1 cellular context compared by ENCODE assay signal in the genomic region with DNA sequence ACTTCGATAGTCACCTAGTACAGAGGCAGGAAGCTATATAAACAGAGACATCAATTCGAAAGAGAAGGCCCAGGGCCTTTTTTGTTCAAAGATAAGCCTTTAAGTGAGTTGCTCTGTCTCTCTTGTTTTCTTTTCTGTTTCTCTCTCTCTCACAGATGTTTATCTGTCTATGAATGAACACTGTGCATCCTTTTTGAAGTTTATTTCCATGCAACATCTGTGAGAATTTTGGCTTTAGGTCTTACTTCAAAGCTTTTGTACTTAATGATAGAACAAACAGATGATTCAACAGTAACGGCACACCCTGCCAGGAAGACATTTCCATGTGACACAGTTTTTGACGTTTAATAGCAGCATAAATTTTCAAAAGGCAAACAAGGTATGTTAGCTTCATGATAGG.
A peak's percentile ranks its signal among the peaks of the same experiment; 100 is the strongest.
TF ChIP-seq lines count a peak whose summit lies in the region.

No MANE protein-coding gene starts in this region.

TF ChIP-seq in HepG2, 621 proteins besides CTCF, POLR2A, EP300 and RAD21 (continued from another document and continues in another):
- TF ChIP-seq ZNF407 (CRISPR knock-in tag; IDR thresholded peaks at IDR 0.05; ENCODE audit: not compliant biosample characterization) = no peak
- TF ChIP-seq FOXA3 (CRISPR knock-in tag; IDR thresholded peaks at IDR 0.05) = peak; percentile 82
- no peak for TF ChIP-seq IRX3 (CRISPR knock-in tag; IDR thresholded peaks at IDR 0.05; ENCODE audit: borderline replicate concordance, low read depth)
- no peak for TF ChIP-seq HHEX (CRISPR knock-in tag; IDR thresholded peaks at IDR 0.05)
- TF ChIP-seq RBM22 (optimal IDR thresholded peaks at IDR 0.05; ENCODE audit: low read length) = no peak
- no peak for TF ChIP-seq ZNF646 (CRISPR knock-in tag; IDR thresholded peaks at IDR 0.05)
- TF ChIP-seq, protein P1, sequence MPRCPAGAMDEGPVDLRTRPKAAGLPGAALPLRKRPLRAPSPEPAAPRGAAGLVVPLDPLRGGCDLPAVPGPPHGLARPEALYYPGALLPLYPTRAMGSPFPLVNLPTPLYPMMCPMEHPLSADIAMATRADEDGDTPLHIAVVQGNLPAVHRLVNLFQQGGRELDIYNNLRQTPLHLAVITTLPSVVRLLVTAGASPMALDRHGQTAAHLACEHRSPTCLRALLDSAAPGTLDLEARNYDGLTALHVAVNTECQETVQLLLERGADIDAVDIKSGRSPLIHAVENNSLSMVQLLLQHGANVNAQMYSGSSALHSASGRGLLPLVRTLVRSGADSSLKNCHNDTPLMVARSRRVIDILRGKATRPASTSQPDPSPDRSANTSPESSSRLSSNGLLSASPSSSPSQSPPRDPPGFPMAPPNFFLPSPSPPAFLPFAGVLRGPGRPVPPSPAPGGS (CRISPR knock-in tag; IDR thresholded peaks at IDR 0.05) = no peak
- no peak for TF ChIP-seq MAFG (CRISPR knock-in tag; IDR thresholded peaks at IDR 0.05)
- TF ChIP-seq PCBP1 (IDR thresholded peaks at IDR 0.05; ENCODE audit: borderline replicate concordance, low read depth, low read length) = no peak
- TF ChIP-seq DNMT1 (CRISPR knock-in tag; IDR thresholded peaks at IDR 0.05) = no peak
- TF ChIP-seq ZBTB7A (CRISPR knock-in tag; IDR thresholded peaks at IDR 0.05) = no peak
- no peak for TF ChIP-seq SOX6 (IDR thresholded peaks at IDR 0.05)
- peak; percentile 70; the same call in 1 of the 2 replicates for TF ChIP-seq SOX6 (CRISPR knock-in tag; IDR thresholded peaks at IDR 0.05)
- TF ChIP-seq NPAS2 (CRISPR knock-in tag; IDR thresholded peaks at IDR 0.05; ENCODE audit: borderline replicate concordance) = no peak
- no peak for TF ChIP-seq CSRNP1 (CRISPR knock-in tag; IDR thresholded peaks at IDR 0.05)
- no peak for TF ChIP-seq ZNF766 (CRISPR knock-in tag; IDR thresholded peaks at IDR 0.05; ENCODE audit: borderline replicate concordance)
- no peak for TF ChIP-seq NR1H2 (CRISPR knock-in tag; IDR thresholded peaks at IDR 0.05; ENCODE audit: borderline replicate concordance, low read depth)
- no peak for TF ChIP-seq ZNF431 (CRISPR knock-in tag; IDR thresholded peaks at IDR 0.05; ENCODE audit: borderline replicate concordance, low read depth)
- TF ChIP-seq ZNF292 (CRISPR knock-in tag; IDR thresholded peaks at IDR 0.05; ENCODE audit: borderline replicate concordance, low read depth) = no peak
- TF ChIP-seq SP1 (IDR thresholded peaks at IDR 0.05) = no peak
- no peak for TF ChIP-seq SP1 (CRISPR knock-in tag; IDR thresholded peaks at IDR 0.05)
- no peak for TF ChIP-seq JUN (CRISPR knock-in tag; IDR thresholded peaks at IDR 0.05)
- TF ChIP-seq ZBTB38 (CRISPR knock-in tag; IDR thresholded peaks at IDR 0.05) = no peak
- TF ChIP-seq PRDM10 (CRISPR knock-in tag; IDR thresholded peaks at IDR 0.05; ENCODE audit: low read depth) = no peak
- no peak for TF ChIP-seq KDM3A (CRISPR knock-in tag; IDR thresholded peaks at IDR 0.05; ENCODE audit: low read depth)
- TF ChIP-seq TERF1 (CRISPR knock-in tag; IDR thresholded peaks at IDR 0.05) = no peak
- no peak for TF ChIP-seq ADNP (CRISPR knock-in tag; IDR thresholded peaks at IDR 0.05)
- TF ChIP-seq ZNF850 (CRISPR knock-in tag; conservative IDR thresholded peaks at IDR 0.05) = no peak
- TF ChIP-seq ZNF350 (CRISPR knock-in tag; IDR thresholded peaks at IDR 0.05; ENCODE audit: borderline replicate concordance, low read depth) = no peak
